Comparison of ENCODE assay signal across 1 cellular context in genomic region chr19:952680-953500, GRCh38.
TF ChIP-seq lines count a peak whose summit lies in the region.

No MANE protein-coding gene starts in this region.

TF ChIP-seq in HepG2, 621 proteins besides CTCF, POLR2A, EP300 and RAD21 (continues in another document):
- TF ChIP-seq MBNL3 (CRISPR knock-in tag; conservative IDR thresholded peaks at IDR 0.05) (no peak), USF2 (IDR thresholded peaks at IDR 0.05; ENCODE audit: low read depth, low read length) (no peak), USF2 (CRISPR knock-in tag; IDR thresholded peaks at IDR 0.05; ENCODE audit: borderline replicate concordance) (no peak), POLR2G (IDR thresholded peaks at IDR 0.05; ENCODE audit: low read depth, low read length) (peak; percentile 63), TAF1 (CRISPR knock-in tag; IDR thresholded peaks at IDR 0.05) (peak; percentile 39; the same call in 1 of the 2 replicates), ZNF891 (CRISPR knock-in tag; IDR thresholded peaks at IDR 0.05) (no peak), ZNF773 (CRISPR knock-in tag; IDR thresholded peaks at IDR 0.05; ENCODE audit: borderline replicate concordance) (no peak), GFI1 (CRISPR knock-in tag; IDR thresholded peaks at IDR 0.05; ENCODE audit: borderline replicate concordance) (0 out of 2 replicates have a peak, but pooled peaks have one; percentile 16), ZFP82 (CRISPR knock-in tag; IDR thresholded peaks at IDR 0.05; ENCODE audit: borderline replicate concordance) (peak; percentile 35; the same call in 1 of the 2 replicates), TGIF2 (CRISPR knock-in tag; IDR thresholded peaks at IDR 0.05) (no peak; the same call in 1 of the 2 replicates), TCF7L2 (IDR thresholded peaks at IDR 0.05; ENCODE audit: low read depth, low read length) (no peak; the same call in 1 of the 2 replicates), ZNF484 (CRISPR knock-in tag; IDR thresholded peaks at IDR 0.05; ENCODE audit: borderline replicate concordance, low read depth) (no peak), ZNF296 (CRISPR knock-in tag; conservative IDR thresholded peaks at IDR 0.05) (0 out of 2 replicates have a peak, but pooled peaks have one; percentile 45), CEBPG (CRISPR knock-in tag; IDR thresholded peaks at IDR 0.05) (peak; percentile 47; the same call in 1 of the 2 replicates), IRF2 (CRISPR knock-in tag; IDR thresholded peaks at IDR 0.05) (peak; percentile 74), ZNF878 (CRISPR knock-in tag; IDR thresholded peaks at IDR 0.05) (peak; percentile 53; the same call in 1 of the 2 replicates), NFIC (IDR thresholded peaks at IDR 0.05; ENCODE audit: low read length) (peak; percentile 81; the same call in 1 of the 2 replicates), ATAD3A (CRISPR knock-in tag; IDR thresholded peaks at IDR 0.05) (no peak), U2AF2 (IDR thresholded peaks at IDR 0.05; ENCODE audit: low read depth, low read length) (no peak; the same call in 1 of the 2 replicates), KDM1A (CRISPR knock-in tag; IDR thresholded peaks at IDR 0.05) (no peak; the same call in 1 of the 2 replicates), ZNF580 (CRISPR knock-in tag; IDR thresholded peaks at IDR 0.05; ENCODE audit: borderline replicate concordance, low read depth) (peak; percentile 77), FOXP1 (IDR thresholded peaks at IDR 0.05) (peak; percentile 18; the same call in 1 of the 2 replicates), FOXP1 (CRISPR knock-in tag; IDR thresholded peaks at IDR 0.05) (peak; percentile 87), ZNF570 (CRISPR knock-in tag; IDR thresholded peaks at IDR 0.05; ENCODE audit: borderline replicate concordance) (no peak), RBM39 (IDR thresholded peaks at IDR 0.05; ENCODE audit: low read depth, low read length, poor library complexity, severe bottlenecking) (peak; percentile 95), GATA4 (IDR thresholded peaks at IDR 0.05; ENCODE audit: borderline replicate concordance, low read depth) (peak; percentile 88), ZNF205 (CRISPR knock-in tag; IDR thresholded peaks at IDR 0.05) (peak; percentile 78), GABPB1 (CRISPR knock-in tag; IDR thresholded peaks at IDR 0.05) (peak; percentile 81), KAT8 (CRISPR knock-in tag; IDR thresholded peaks at IDR 0.05) (peak; percentile 77), HNRNPUL1 (IDR thresholded peaks at IDR 0.05; ENCODE audit: low read depth, low read length) (no peak), ZSCAN21 (CRISPR knock-in tag; IDR thresholded peaks at IDR 0.05; ENCODE audit: borderline replicate concordance) (0 out of 2 replicates have a peak, but pooled peaks have one; percentile 61), SIN3B (IDR thresholded peaks at IDR 0.05; ENCODE audit: low read length) (no peak), ZNF644 (CRISPR knock-in tag; IDR thresholded peaks at IDR 0.05; ENCODE audit: low read depth) (no peak), ZSCAN9 (CRISPR knock-in tag; IDR thresholded peaks at IDR 0.05; ENCODE audit: borderline replicate concordance) (peak; percentile 64)
- TF ChIP-seq, protein P1, sequence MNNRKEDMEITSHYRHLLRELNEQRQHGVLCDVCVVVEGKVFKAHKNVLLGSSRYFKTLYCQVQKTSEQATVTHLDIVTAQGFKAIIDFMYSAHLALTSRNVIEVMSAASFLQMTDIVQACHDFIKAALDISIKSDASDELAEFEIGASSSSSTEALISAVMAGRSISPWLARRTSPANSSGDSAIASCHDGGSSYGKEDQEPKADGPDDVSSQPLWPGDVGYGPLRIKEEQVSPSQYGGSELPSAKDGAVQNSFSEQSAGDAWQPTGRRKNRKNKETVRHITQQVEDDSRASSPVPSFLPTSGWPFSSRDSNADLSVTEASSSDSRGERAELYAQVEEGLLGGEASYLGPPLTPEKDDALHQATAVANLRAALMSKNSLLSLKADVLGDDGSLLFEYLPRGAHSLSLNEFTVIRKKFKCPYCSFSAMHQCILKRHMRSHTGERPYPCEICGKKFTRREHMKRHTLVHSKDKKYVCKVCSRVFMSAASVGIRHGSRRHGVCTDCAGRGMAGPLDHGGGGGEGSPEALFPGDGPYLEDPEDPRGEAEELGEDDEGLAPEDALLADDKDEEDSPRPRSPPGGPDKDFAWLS (CRISPR knock-in tag; IDR thresholded peaks at IDR 0.05; ENCODE audit: borderline replicate concordance): no peak
- TF ChIP-seq, protein P2, sequence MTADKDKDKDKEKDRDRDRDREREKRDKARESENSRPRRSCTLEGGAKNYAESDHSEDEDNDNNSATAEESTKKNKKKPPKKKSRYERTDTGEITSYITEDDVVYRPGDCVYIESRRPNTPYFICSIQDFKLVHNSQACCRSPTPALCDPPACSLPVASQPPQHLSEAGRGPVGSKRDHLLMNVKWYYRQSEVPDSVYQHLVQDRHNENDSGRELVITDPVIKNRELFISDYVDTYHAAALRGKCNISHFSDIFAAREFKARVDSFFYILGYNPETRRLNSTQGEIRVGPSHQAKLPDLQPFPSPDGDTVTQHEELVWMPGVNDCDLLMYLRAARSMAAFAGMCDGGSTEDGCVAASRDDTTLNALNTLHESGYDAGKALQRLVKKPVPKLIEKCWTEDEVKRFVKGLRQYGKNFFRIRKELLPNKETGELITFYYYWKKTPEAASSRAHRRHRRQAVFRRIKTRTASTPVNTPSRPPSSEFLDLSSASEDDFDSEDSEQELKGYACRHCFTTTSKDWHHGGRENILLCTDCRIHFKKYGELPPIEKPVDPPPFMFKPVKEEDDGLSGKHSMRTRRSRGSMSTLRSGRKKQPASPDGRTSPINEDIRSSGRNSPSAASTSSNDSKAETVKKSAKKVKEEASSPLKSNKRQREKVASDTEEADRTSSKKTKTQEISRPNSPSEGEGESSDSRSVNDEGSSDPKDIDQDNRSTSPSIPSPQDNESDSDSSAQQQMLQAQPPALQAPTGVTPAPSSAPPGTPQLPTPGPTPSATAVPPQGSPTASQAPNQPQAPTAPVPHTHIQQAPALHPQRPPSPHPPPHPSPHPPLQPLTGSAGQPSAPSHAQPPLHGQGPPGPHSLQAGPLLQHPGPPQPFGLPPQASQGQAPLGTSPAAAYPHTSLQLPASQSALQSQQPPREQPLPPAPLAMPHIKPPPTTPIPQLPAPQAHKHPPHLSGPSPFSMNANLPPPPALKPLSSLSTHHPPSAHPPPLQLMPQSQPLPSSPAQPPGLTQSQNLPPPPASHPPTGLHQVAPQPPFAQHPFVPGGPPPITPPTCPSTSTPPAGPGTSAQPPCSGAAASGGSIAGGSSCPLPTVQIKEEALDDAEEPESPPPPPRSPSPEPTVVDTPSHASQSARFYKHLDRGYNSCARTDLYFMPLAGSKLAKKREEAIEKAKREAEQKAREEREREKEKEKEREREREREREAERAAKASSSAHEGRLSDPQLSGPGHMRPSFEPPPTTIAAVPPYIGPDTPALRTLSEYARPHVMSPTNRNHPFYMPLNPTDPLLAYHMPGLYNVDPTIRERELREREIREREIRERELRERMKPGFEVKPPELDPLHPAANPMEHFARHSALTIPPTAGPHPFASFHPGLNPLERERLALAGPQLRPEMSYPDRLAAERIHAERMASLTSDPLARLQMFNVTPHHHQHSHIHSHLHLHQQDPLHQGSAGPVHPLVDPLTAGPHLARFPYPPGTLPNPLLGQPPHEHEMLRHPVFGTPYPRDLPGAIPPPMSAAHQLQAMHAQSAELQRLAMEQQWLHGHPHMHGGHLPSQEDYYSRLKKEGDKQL (CRISPR knock-in tag; IDR thresholded peaks at IDR 0.05; ENCODE audit: low read depth): peak; percentile 86
- TF ChIP-seq, protein P3, sequence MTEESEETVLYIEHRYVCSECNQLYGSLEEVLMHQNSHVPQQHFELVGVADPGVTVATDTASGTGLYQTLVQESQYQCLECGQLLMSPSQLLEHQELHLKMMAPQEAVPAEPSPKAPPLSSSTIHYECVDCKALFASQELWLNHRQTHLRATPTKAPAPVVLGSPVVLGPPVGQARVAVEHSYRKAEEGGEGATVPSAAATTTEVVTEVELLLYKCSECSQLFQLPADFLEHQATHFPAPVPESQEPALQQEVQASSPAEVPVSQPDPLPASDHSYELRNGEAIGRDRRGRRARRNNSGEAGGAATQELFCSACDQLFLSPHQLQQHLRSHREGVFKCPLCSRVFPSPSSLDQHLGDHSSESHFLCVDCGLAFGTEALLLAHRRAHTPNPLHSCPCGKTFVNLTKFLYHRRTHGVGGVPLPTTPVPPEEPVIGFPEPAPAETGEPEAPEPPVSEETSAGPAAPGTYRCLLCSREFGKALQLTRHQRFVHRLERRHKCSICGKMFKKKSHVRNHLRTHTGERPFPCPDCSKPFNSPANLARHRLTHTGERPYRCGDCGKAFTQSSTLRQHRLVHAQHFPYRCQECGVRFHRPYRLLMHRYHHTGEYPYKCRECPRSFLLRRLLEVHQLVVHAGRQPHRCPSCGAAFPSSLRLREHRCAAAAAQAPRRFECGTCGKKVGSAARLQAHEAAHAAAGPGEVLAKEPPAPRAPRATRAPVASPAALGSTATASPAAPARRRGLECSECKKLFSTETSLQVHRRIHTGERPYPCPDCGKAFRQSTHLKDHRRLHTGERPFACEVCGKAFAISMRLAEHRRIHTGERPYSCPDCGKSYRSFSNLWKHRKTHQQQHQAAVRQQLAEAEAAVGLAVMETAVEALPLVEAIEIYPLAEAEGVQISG (CRISPR knock-in tag; IDR thresholded peaks at IDR 0.05): peak; percentile 88
- TF ChIP-seq, protein P4, sequence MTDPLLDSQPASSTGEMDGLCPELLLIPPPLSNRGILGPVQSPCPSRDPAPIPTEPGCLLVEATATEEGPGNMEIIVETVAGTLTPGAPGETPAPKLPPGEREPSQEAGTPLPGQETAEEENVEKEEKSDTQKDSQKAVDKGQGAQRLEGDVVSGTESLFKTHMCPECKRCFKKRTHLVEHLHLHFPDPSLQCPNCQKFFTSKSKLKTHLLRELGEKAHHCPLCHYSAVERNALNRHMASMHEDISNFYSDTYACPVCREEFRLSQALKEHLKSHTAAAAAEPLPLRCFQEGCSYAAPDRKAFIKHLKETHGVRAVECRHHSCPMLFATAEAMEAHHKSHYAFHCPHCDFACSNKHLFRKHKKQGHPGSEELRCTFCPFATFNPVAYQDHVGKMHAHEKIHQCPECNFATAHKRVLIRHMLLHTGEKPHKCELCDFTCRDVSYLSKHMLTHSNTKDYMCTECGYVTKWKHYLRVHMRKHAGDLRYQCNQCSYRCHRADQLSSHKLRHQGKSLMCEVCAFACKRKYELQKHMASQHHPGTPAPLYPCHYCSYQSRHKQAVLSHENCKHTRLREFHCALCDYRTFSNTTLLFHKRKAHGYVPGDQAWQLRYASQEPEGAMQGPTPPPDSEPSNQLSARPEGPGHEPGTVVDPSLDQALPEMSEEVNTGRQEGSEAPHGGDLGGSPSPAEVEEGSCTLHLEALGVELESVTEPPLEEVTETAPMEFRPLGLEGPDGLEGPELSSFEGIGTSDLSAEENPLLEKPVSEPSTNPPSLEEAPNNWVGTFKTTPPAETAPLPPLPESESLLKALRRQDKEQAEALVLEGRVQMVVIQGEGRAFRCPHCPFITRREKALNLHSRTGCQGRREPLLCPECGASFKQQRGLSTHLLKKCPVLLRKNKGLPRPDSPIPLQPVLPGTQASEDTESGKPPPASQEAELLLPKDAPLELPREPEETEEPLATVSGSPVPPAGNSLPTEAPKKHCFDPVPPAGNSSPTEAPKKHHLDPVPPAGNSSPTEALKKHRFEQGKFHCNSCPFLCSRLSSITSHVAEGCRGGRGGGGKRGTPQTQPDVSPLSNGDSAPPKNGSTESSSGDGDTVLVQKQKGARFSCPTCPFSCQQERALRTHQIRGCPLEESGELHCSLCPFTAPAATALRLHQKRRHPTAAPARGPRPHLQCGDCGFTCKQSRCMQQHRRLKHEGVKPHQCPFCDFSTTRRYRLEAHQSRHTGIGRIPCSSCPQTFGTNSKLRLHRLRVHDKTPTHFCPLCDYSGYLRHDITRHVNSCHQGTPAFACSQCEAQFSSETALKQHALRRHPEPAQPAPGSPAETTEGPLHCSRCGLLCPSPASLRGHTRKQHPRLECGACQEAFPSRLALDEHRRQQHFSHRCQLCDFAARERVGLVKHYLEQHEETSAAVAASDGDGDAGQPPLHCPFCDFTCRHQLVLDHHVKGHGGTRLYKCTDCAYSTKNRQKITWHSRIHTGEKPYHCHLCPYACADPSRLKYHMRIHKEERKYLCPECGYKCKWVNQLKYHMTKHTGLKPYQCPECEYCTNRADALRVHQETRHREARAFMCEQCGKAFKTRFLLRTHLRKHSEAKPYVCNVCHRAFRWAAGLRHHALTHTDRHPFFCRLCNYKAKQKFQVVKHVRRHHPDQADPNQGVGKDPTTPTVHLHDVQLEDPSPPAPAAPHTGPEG (CRISPR knock-in tag; IDR thresholded peaks at IDR 0.05): peak; percentile 73
- TF ChIP-seq, protein P5, sequence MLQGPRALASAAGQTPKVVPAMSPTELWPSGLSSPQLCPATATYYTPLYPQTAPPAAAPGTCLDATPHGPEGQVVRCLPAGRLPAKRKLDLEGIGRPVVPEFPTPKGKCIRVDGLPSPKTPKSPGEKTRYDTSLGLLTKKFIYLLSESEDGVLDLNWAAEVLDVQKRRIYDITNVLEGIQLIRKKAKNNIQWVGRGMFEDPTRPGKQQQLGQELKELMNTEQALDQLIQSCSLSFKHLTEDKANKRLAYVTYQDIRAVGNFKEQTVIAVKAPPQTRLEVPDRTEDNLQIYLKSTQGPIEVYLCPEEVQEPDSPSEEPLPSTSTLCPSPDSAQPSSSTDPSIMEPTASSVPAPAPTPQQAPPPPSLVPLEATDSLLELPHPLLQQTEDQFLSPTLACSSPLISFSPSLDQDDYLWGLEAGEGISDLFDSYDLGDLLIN (CRISPR knock-in tag; IDR thresholded peaks at IDR 0.05; ENCODE audit: borderline replicate concordance): 0 out of 2 replicates have a peak, but pooled peaks have one; percentile 56
- TF ChIP-seq, protein P6, sequence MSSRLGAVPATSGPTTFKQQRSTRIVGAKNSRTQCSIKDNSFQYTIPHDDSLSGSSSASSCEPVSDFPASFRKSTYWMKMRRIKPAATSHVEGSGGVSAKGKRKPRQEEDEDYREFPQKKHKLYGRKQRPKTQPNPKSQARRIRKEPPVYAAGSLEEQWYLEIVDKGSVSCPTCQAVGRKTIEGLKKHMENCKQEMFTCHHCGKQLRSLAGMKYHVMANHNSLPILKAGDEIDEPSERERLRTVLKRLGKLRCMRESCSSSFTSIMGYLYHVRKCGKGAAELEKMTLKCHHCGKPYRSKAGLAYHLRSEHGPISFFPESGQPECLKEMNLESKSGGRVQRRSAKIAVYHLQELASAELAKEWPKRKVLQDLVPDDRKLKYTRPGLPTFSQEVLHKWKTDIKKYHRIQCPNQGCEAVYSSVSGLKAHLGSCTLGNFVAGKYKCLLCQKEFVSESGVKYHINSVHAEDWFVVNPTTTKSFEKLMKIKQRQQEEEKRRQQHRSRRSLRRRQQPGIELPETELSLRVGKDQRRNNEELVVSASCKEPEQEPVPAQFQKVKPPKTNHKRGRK (CRISPR knock-in tag; IDR thresholded peaks at IDR 0.05): no peak
